Comparison of ENCODE assay signal across 8 cellular contexts in the genomic region with DNA sequence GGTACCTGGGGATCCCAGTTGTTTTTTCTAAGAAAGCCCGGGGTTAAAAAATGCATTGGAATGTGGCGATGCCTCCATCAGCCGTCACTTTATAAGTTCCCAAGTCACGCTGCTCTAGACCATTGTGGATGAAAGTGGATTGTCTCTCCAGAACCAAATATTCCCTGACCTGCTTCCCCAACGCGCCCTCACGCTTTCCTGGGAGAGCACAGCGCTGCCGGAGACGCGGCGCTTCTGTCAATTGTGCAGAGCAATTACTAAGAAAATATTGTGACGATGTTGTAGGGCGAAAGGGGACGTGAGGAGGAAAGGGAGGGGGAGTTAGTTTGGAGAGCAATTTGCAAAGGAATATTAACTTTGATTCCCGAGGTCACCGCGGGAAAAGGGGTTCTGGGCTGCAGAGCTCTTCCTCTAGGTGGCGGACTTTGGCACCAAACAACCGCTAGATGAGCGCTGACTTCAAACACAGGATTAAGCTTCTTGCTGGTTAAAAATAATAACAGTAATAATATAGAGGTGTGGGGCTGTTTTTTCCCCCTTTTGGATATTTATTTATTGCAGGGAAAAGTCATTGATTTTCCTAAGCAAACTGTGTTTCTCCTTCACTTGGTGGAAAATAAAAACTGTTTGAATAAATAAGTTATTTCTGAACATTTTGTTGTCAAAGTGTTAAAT. TPM values are rescaled to one million over a fixed set of nuclear protein-coding genes. Genes with fewer than 3 reads are reported as not detected.
DNase-seq lines count a peak whose midpoint lies in the region; ATAC-seq and TF ChIP-seq lines count a peak whose summit lies in the region.

No MANE protein-coding gene starts in this region.

- H2AFZ ChIP-seq in SK-N-SH (ENCODE audit: low read depth), result no peak overlapping the region

- H3K9me3 Mint-ChIP-seq in activated naive CD4-positive, alpha-beta T cell treated with anti-CD3 and anti-CD28 coated beads for 36 hours, result peaks cover 4% of the 10 kb centered on the region
- H3K9me3 Mint-ChIP-seq in activated naive CD4-positive, alpha-beta T cell treated with anti-CD3 and anti-CD28 coated beads, Interleukin-2, amount 10 ng/mL, durations not matched to agents 7 days and 5 days, result no peaks in the 10 kb centered on the region
- H3K9me3 Mint-ChIP-seq in CD14-positive monocyte, result peaks cover 0 to 33% (median 12%) of the 10 kb centered on the region in 7 donors

- no peaks in the 10 kb centered on the region for H3K36me3 ChIP-seq in SK-N-SH (replicated peaks in 1 of 2; ENCODE audit: control insufficient read depth in 1 of 2, insufficient read depth in 2 of 2, low read length in 1 of 2)
- H3K36me3 ChIP-seq in transverse colon, result no peaks in the 10 kb centered on the region

- H4K20me1 ChIP-seq in SK-N-SH (ENCODE audit: insufficient read depth), result no peaks in the 10 kb centered on the region

- no peaks in the 10 kb centered on the region for H3K4me1 Mint-ChIP-seq in activated naive CD4-positive, alpha-beta T cell treated with anti-CD3 and anti-CD28 coated beads for 36 hours (ENCODE audit: low read depth)
- H3K4me1 Mint-ChIP-seq in activated naive CD4-positive, alpha-beta T cell treated with anti-CD3 and anti-CD28 coated beads, Interleukin-2, amount 10 ng/mL, durations not matched to agents 7 days and 5 days, result no peaks in the 10 kb centered on the region
- no peaks in the 10 kb centered on the region for H3K4me1 Mint-ChIP-seq in CD14-positive monocyte

- TF ChIP-seq CTCF in SK-N-SH (IDR thresholded peaks at IDR 0.05) (peak; percentile 84), transverse colon (IDR thresholded peaks at IDR 0.05) (peak in 4 of 5 experiments; percentile 8 to 42 (median 31)), CD14-positive monocyte (IDR thresholded peaks at IDR 0.05) (no peak)

- H3K9ac ChIP-seq in SK-N-SH, result no peak overlapping the region

- no peak for TF ChIP-seq EP300 in SK-N-SH (IDR thresholded peaks at IDR 0.05; ENCODE audit: borderline replicate concordance in 1 of 2, low read depth in 1 of 2, low read length in 1 of 2)
- TF ChIP-seq EP300 in transverse colon (IDR thresholded peaks at IDR 0.05; ENCODE audit: low read depth), result no peak

- WGBS in SK-N-SH (ENCODE audit: low lambda C conversion rate), result 2% methylated on average over 21 of the region's 21 CpGs
- 0 to 6% methylated on average over 6 to 21 of the region's 21 CpGs for WGBS in transverse colon (ENCODE audit: low coverage in 1 of 2), 2 donors

- H3K27ac Mint-ChIP-seq in activated naive CD4-positive, alpha-beta T cell treated with anti-CD3 and anti-CD28 coated beads for 36 hours, result no peak overlapping the region
- no peak overlapping the region for H3K27ac Mint-ChIP-seq in activated naive CD4-positive, alpha-beta T cell treated with anti-CD3 and anti-CD28 coated beads, Interleukin-2, amount 10 ng/mL, durations not matched to agents 7 days and 5 days
- no peak overlapping the region for H3K27ac Mint-ChIP-seq in CD14-positive monocyte

- H3K27me3 ChIP-seq in SK-N-SH (ENCODE audit: insufficient read depth) (peaks cover 75% of the 10 kb centered on the region), transverse colon (peaks cover 86% of the 10 kb centered on the region)

- POLR2A ChIA-PET in SK-N-SH (lab: Yijun Ruan, JAX), result no interaction called here

- H3K4me3 Mint-ChIP-seq in activated naive CD4-positive, alpha-beta T cell treated with anti-CD3 and anti-CD28 coated beads for 36 hours, result no peak overlapping the region
- H3K4me3 Mint-ChIP-seq in activated naive CD4-positive, alpha-beta T cell treated with anti-CD3 and anti-CD28 coated beads, Interleukin-2, amount 10 ng/mL, durations not matched to agents 7 days and 5 days, result no peak overlapping the region
- H3K4me3 Mint-ChIP-seq in CD14-positive monocyte, result peak overlapping the region in 1 of 2 donors; percentile 84

- H3K27me3 Mint-ChIP-seq in activated naive CD4-positive, alpha-beta T cell treated with anti-CD3 and anti-CD28 coated beads for 36 hours (ENCODE audit: low read depth), result peaks cover 76% of the 10 kb centered on the region
- peaks cover 67% of the 10 kb centered on the region for H3K27me3 Mint-ChIP-seq in activated naive CD4-positive, alpha-beta T cell treated with anti-CD3 and anti-CD28 coated beads, Interleukin-2, amount 10 ng/mL, durations not matched to agents 7 days and 5 days
- H3K27me3 Mint-ChIP-seq in CD14-positive monocyte (ENCODE audit: low read depth in 3 of 3), result peaks cover 83 to 85% (median 84%) of the 10 kb centered on the region in 3 donors

- no peaks in the 10 kb centered on the region for H3K9me2 ChIP-seq in SK-N-SH

- DNase-seq in activated naive CD4-positive, alpha-beta T cell treated with anti-CD3 and anti-CD28 coated beads for 36 hours, result peak; percentile 18
- DNase-seq in activated naive CD4-positive, alpha-beta T cell treated with anti-CD3 and anti-CD28 coated beads, Interleukin-2, amount 10 ng/mL, durations not matched to agents 7 days and 5 days, result no peak
- DNase-seq in SK-N-SH (peak; percentile 52), hepatic stellate cell (ENCODE audit: low spot score) (peak; percentile 52), transverse colon (no peak), CD14-positive monocyte (ENCODE audit: low spot score) (no peak)
- DNase-seq in activated CD4-positive, alpha-beta T cell treated with anti-CD3 and anti-CD28 coated beads, Interleukin-2, amount 50 U/mL, for 4 hours, result no peak

- ATAC-seq in HG03175 (IDR thresholded peaks at IDR 0.05; ENCODE audit: unreplicated experiment), result no peak

- TF ChIP-seq RAD21 in SK-N-SH (IDR thresholded peaks at IDR 0.05; ENCODE audit: low read length), result peak; percentile 45

- intact Hi-C loops in activated naive CD4-positive, alpha-beta T cell treated with anti-CD3 and anti-CD28 coated beads for 36 hours (cut with micrococcal nuclease), result loop anchor here (2.0 to 10.0 kb wide), 3 partner anchors 18 to 1688 kb away; no protein-coding TSS in a partner anchor
- intact Hi-C loops in transverse colon (cut with DNase I; ENCODE audit: low total_unique reads) (no loop called here), CD14-positive monocyte (cut with micrococcal nuclease) (no loop called here)

- H3K4me2 ChIP-seq in SK-N-SH, result peak overlapping the region; percentile 50; the same call in 1 of the 2 replicates

- peaks cover 4% of the 10 kb centered on the region for H3F3A ChIP-seq in SK-N-SH (replicated peaks; ENCODE audit: insufficient read depth)

- H3K36me3 Mint-ChIP-seq in activated naive CD4-positive, alpha-beta T cell treated with anti-CD3 and anti-CD28 coated beads for 36 hours (ENCODE audit: low read depth), result peaks cover 3% of the 10 kb centered on the region
- no peaks in the 10 kb centered on the region for H3K36me3 Mint-ChIP-seq in activated naive CD4-positive, alpha-beta T cell treated with anti-CD3 and anti-CD28 coated beads, Interleukin-2, amount 10 ng/mL, durations not matched to agents 7 days and 5 days
- no peaks in the 10 kb centered on the region for H3K36me3 Mint-ChIP-seq in CD14-positive monocyte

- H3K27ac ChIP-seq in SK-N-SH (ENCODE audit: low read depth in 2 of 2, low read length in 1 of 2) (no peak overlapping the region), transverse colon (no peak overlapping the region)

- CTCF ChIA-PET in activated naive CD4-positive, alpha-beta T cell treated with anti-CD3 and anti-CD28 coated beads for 36 hours (lab: Charles Lee), result interaction anchor here (0.7 kb wide), 1 partner anchor 645 kb away, joined by 3 read pairs; no protein-coding TSS in a partner anchor
- CTCF ChIA-PET in activated naive CD4-positive, alpha-beta T cell treated with anti-CD3 and anti-CD28 coated beads, Interleukin-2, amount 10 ng/mL, durations not matched to agents 7 days and 5 days (lab: Charles Lee), result interaction anchor here (1.0 to 1.8 kb wide), 3 partner anchors 13 to 27 kb away, joined by 3 to 5 read pairs (median 4); no protein-coding TSS in a partner anchor
- CTCF ChIA-PET in SK-N-SH (lab: Yijun Ruan, JAX), result interaction anchor here (0.7 to 2.8 kb wide), 13 partner anchors 8 to 1511 kb away, joined by 3 to 15 read pairs (median 4); a partner anchor contains a TSS

- H3K4me1 ChIP-seq in SK-N-SH (ENCODE audit: control insufficient read depth in 1 of 2, insufficient read depth in 2 of 2, low read depth in 1 of 2, low read length in 1 of 2) (no peaks in the 10 kb centered on the region; a peak in 1 of 4 replicates), transverse colon (peaks cover 0 to 7% (median 0%) of the 10 kb centered on the region in 4 donors)

- H3K9me3 ChIP-seq in SK-N-SH (no peaks in the 10 kb centered on the region), transverse colon (no peaks in the 10 kb centered on the region)

- peak overlapping the region in 1 of 2 experiments; percentile 40; a peak in 1 of 4 replicates for H3K4me3 ChIP-seq in SK-N-SH (ENCODE audit: low read depth in 2 of 2, low read length in 1 of 2)
- H3K4me3 ChIP-seq in transverse colon, result no peak overlapping the region

- no peak for TF ChIP-seq POLR2A in transverse colon (IDR thresholded peaks at IDR 0.05)

- in situ Hi-C loops in transverse colon (cut with MboI; ENCODE audit: low pct_ligation_motif_present in 1 of 4, low pct_unique_long_range_greater_than_20kb in 1 of 4, low sequenced_read_pairs in 3 of 4), result loop anchor here in 3 of 4 donors (25.0 kb wide), 2 partner anchors 780 to 1455 kb away; no protein-coding TSS in a partner anchor

- H3K79me2 ChIP-seq in SK-N-SH (ENCODE audit: insufficient read depth), result no peaks in the 10 kb centered on the region

TF ChIP-seq in SK-N-SH, 30 proteins besides CTCF, POLR2A, EP300 and RAD21:
- no peak for TF ChIP-seq ELF1 (IDR thresholded peaks at IDR 0.05)
- TF ChIP-seq SMC3 (IDR thresholded peaks at IDR 0.05; ENCODE audit: low read depth, low read length), result peak; percentile 36
- no peak for TF ChIP-seq GABPA (IDR thresholded peaks at IDR 0.05; ENCODE audit: low read depth)
- TF ChIP-seq RCOR1 (IDR thresholded peaks at IDR 0.05; ENCODE audit: low read length), result no peak

RNA-seq across cellular contexts. Expression of a gene that starts 9.6 kb away (rescaled TPM):
- not detected for total RNA-seq in activated naive CD4-positive, alpha-beta T cell treated with anti-CD3 and anti-CD28 coated beads for 36 hours
- polyA plus RNA-seq in SK-N-SH (2012; rRNA removed) (not detected in 2 replicates), CD14-positive monocyte (not detected)
- polyA plus RNA-seq in SK-N-SH (2012; cell fraction: cytosol; rRNA removed), result not detected in 2 replicates
- not detected in 2 replicates for polyA plus RNA-seq in SK-N-SH (2012; cell fraction: nucleus; rRNA removed)
- total RNA-seq in transverse colon, result not detected

Comparison
In these comparisons a context has a peak if more than half of its experiments do, and no peak if none do; other contexts are left out.
1. DNase-seq: peak in activated naive CD4-positive, alpha-beta T cell treated with anti-CD3 and anti-CD28 coated beads for 36 hours (single experiment), SK-N-SH (single experiment) and hepatic stellate cell (single experiment); none in activated naive CD4-positive, alpha-beta T cell treated with anti-CD3 and anti-CD28 coated beads, Interleukin-2, amount 10 ng/mL, durations not matched to agents 7 days and 5 days (single experiment), transverse colon (single experiment), activated CD4-positive, alpha-beta T cell treated with anti-CD3 and anti-CD28 coated beads, Interleukin-2, amount 50 U/mL, for 4 hours (0 of 2) and CD14-positive monocyte (single experiment).